In genomic region chr14:22131749-22132476, GRCh38 we compare ENCODE assay signal across 9 cellular contexts.
A peak's percentile ranks its signal among the peaks of the same experiment; 100 is the strongest.
DNase-seq lines count a peak whose midpoint lies in the region; ATAC-seq, FAIRE-seq and TF ChIP-seq lines count a peak whose summit lies in the region.
"Had no signal": no experiment of that assay in that cellular context is flagged by ENCODE, and none has a peak within 500 bp of the region (broad histone marks: within the 10 kb centered on the region; RNA-seq: fewer than 3 reads in every experiment).

No MANE protein-coding gene starts in this region.

- no peak overlapping the region for H4K8ac ChIP-seq in H9 (replicated peaks; ENCODE audit: insufficient read length, low read depth, low read length)

- TF ChIP-seq CTCF in Calu3 (IDR thresholded peaks at IDR 0.05; ENCODE audit: unreplicated experiment) (peak; percentile 37), H9 (conservative IDR thresholded peaks at IDR 0.05) (peak; percentile 82), keratinocyte (optimal IDR thresholded peaks at IDR 0.05 in 1 of 3, IDR thresholded peaks at IDR 0.05 in 1 of 3, conservative IDR thresholded peaks at IDR 0.05 in 1 of 3; ENCODE audit: extremely low read depth in 1 of 3, insufficient read depth in 2 of 3, low read length in 3 of 3) (peak; percentile 50 to 73 (median 61))

- H3K9ac ChIP-seq in H9 (ENCODE audit: extremely low read depth, insufficient read length, low read length) (no peak overlapping the region), keratinocyte (ENCODE audit: control insufficient read depth, extremely low read depth, insufficient read depth, low read length) (no peak overlapping the region)

- no peaks in the 10 kb centered on the region for H3K36me3 ChIP-seq in keratinocyte (ENCODE audit: control insufficient read depth in 2 of 2, extremely low read depth in 1 of 2, insufficient read depth in 2 of 2, low read length in 2 of 2)

- no peak overlapping the region for H3T11ph ChIP-seq in H9 (ENCODE audit: low read length)

- H2BK15ac ChIP-seq in H9 (ENCODE audit: low read depth, low read length) = no peak overlapping the region

- no peak overlapping the region for H2BK5ac ChIP-seq in H9 (ENCODE audit: insufficient read length, low read length)

- H3K4ac ChIP-seq in H9 (ENCODE audit: low read depth, low read length) = no peak overlapping the region

- no peaks in the 10 kb centered on the region for H3K9me1 ChIP-seq in keratinocyte (ENCODE audit: control insufficient read depth, extremely low read depth, insufficient read depth, low read length)

- peaks cover 4% of the 10 kb centered on the region for H3K9me3 Mint-ChIP-seq in Calu3 (ENCODE audit: low read depth, unreplicated experiment)
- peaks cover 15 to 23% of the 10 kb centered on the region in 2 experiments for H3K9me3 Mint-ChIP-seq in H9
- H3K9me3 Mint-ChIP-seq in activated CD4-positive, alpha-beta memory T cell treated with anti-CD3 and anti-CD28 coated beads for 36 hours = no peaks in the 10 kb centered on the region

- no peak overlapping the region for H2AK5ac ChIP-seq in H9 (ENCODE audit: insufficient read length, low read length)

- no peak for ATAC-seq in HG02678 (IDR thresholded peaks at IDR 0.05; ENCODE audit: unreplicated experiment)
- no peak for ATAC-seq in HG02588 (IDR thresholded peaks at IDR 0.05; ENCODE audit: unreplicated experiment)

- H3K18ac ChIP-seq in H9 (ENCODE audit: insufficient read length, low read depth, low read length) = no peak overlapping the region

- intact Hi-C loops in Calu3 (cut with micrococcal nuclease; ENCODE audit: unreplicated experiment) = no loop called here
- intact Hi-C loops in activated CD4-positive, alpha-beta memory T cell treated with anti-CD3 and anti-CD28 coated beads for 36 hours (cut with micrococcal nuclease) = no loop called here

- H3K9me3 ChIP-seq in H9 (ENCODE audit: control insufficient read depth, low read depth, low read length) (no peaks in the 10 kb centered on the region), keratinocyte (ENCODE audit: control insufficient read depth, low read depth, low read length) (no peaks in the 10 kb centered on the region)

- H2BK20ac ChIP-seq in H9 (ENCODE audit: low read depth, low read length, poor library complexity, severe bottlenecking) = no peak overlapping the region

- no peak overlapping the region for H3K4me2 ChIP-seq in H9 (ENCODE audit: insufficient read depth, insufficient read length, low read length)
- H3K4me2 ChIP-seq in keratinocyte (ENCODE audit: control insufficient read depth, extremely low read depth, insufficient read depth, low read depth, low read length) = no peak overlapping the region

- H4K91ac ChIP-seq in H9 (ENCODE audit: insufficient read length, low read depth, low read length) = no peak overlapping the region

- H4K20me1 ChIP-seq in H9 (ENCODE audit: control insufficient read depth, insufficient read depth, insufficient read length) (no peaks in the 10 kb centered on the region), keratinocyte (ENCODE audit: control insufficient read depth, extremely low read depth, insufficient read depth, low read length) (no peaks in the 10 kb centered on the region)

- H3K4me1 ChIP-seq in H9 (ENCODE audit: insufficient read depth, low read length) (no peaks in the 10 kb centered on the region), keratinocyte (ENCODE audit: control insufficient read depth, extremely low read depth, insufficient read depth, low read length) (no peaks in the 10 kb centered on the region)

- no peak overlapping the region for H3K56ac ChIP-seq in H9 (ENCODE audit: insufficient read length, low read depth, low read length)

- H2BK120ac ChIP-seq in H9 (ENCODE audit: low read depth, low read length, poor library complexity, severe bottlenecking) = no peak overlapping the region

- CTCF ChIA-PET in Calu3 (lab: Charles Lee) = no interaction called here
- CTCF ChIA-PET in activated CD4-positive, alpha-beta memory T cell treated with anti-CD3 and anti-CD28 coated beads for 36 hours (lab: Charles Lee) = interaction anchor here (0.7 to 2.0 kb wide), 7 partner anchors 9 to 1055 kb away, joined by 3 to 10 read pairs (median 5); no protein-coding TSS in a partner anchor

- no TSS peak for BruUV-seq in Calu3 (replicated peaks; lab: Mats Ljungman, UMichigan)

- H3K23ac ChIP-seq in H9 (ENCODE audit: insufficient read length, low read depth, low read length) = no peak overlapping the region

- no CpG with 5 or more reads among the region's 4 CpGs for WGBS in H9 (ENCODE audit: extremely low coverage, insufficient read length, low lambda C conversion rate)

- H2BK12ac ChIP-seq in H9 (ENCODE audit: insufficient read length, low read depth, low read length) = no peak overlapping the region

- H3K27me3 ChIP-seq in H9 (ENCODE audit: insufficient read depth, low read length) (no peaks in the 10 kb centered on the region), keratinocyte (ENCODE audit: control insufficient read depth, extremely low read depth, insufficient read depth, low read length) (no peaks in the 10 kb centered on the region)

- no peaks in the 10 kb centered on the region for H3K36me3 Mint-ChIP-seq in Calu3 (ENCODE audit: insufficient read depth, unreplicated experiment)
- H3K36me3 Mint-ChIP-seq in H9 (ENCODE audit: insufficient read depth in 1 of 3, low read depth in 3 of 3) = peaks cover 0 to 16% (median 4%) of the 10 kb centered on the region in 3 experiments; a peak in 3 of 7 replicates
- H3K36me3 Mint-ChIP-seq in activated CD4-positive, alpha-beta memory T cell treated with anti-CD3 and anti-CD28 coated beads for 36 hours = no peaks in the 10 kb centered on the region

- H3K27ac ChIP-seq in H9 (ENCODE audit: insufficient read length, low read depth, low read length) (no peak overlapping the region), keratinocyte (ENCODE audit: control insufficient read depth, insufficient read depth, low read length) (no peak overlapping the region)

- no peaks in the 10 kb centered on the region for H3K23me2 ChIP-seq in H9 (ENCODE audit: insufficient read length, low read depth, low read length, poor library complexity, severe bottlenecking)

- H3K79me1 ChIP-seq in H9 (ENCODE audit: insufficient read depth, low read depth, low read length, poor library complexity, severe bottlenecking) = no peaks in the 10 kb centered on the region

- no peaks in the 10 kb centered on the region for H3K79me2 ChIP-seq in H9 (ENCODE audit: insufficient read depth, low read length)
- H3K79me2 ChIP-seq in keratinocyte (ENCODE audit: control insufficient read depth, insufficient read depth, low read length) = no peaks in the 10 kb centered on the region

- no peak overlapping the region for H3K4me3 Mint-ChIP-seq in Calu3 (ENCODE audit: low read depth, unreplicated experiment)
- no peak overlapping the region for H3K4me3 Mint-ChIP-seq in H9
- no peak overlapping the region for H3K4me3 Mint-ChIP-seq in activated CD4-positive, alpha-beta memory T cell treated with anti-CD3 and anti-CD28 coated beads for 36 hours

- H3K27me3 Mint-ChIP-seq in Calu3 (ENCODE audit: unreplicated experiment) (peaks cover 46% of the 10 kb centered on the region), H9 (ENCODE audit: low read depth) (peaks cover 5% of the 10 kb centered on the region; the same call in 1 of the 2 replicates)
- no peaks in the 10 kb centered on the region for H3K27me3 Mint-ChIP-seq in activated CD4-positive, alpha-beta memory T cell treated with anti-CD3 and anti-CD28 coated beads for 36 hours

- H2AFZ ChIP-seq in H9 (ENCODE audit: low read length) (no peak overlapping the region), keratinocyte (ENCODE audit: control insufficient read depth, low read length) (no peak overlapping the region)

- H3K4me3 ChIP-seq in keratinocyte (ENCODE audit: control insufficient read depth in 2 of 3, extremely low read depth in 1 of 3, insufficient read depth in 2 of 3, low read depth in 1 of 3, low read length in 3 of 3) = no peak overlapping the region

- H4K5ac ChIP-seq in H9 (ENCODE audit: insufficient read length, low read depth, low read length) = no peak overlapping the region

- FAIRE-seq in keratinocyte (lab: Jason Lieb, UNC) (no peak), frontal cortex (lab: Jason Lieb, UNC) (no peak)

- no peak overlapping the region for H3K27ac Mint-ChIP-seq in Calu3 (ENCODE audit: unreplicated experiment)
- no peak overlapping the region for H3K27ac Mint-ChIP-seq in H9
- no peak overlapping the region for H3K27ac Mint-ChIP-seq in activated CD4-positive, alpha-beta memory T cell treated with anti-CD3 and anti-CD28 coated beads for 36 hours

- dilution Hi-C loops in keratinocyte (cut with MboI; ENCODE audit: extremely low pct_ligation_motif_present, low sequenced_read_pairs) = no loop called here

- H3K4me1 Mint-ChIP-seq in Calu3 (ENCODE audit: low read depth, unreplicated experiment) = no peaks in the 10 kb centered on the region
- no peaks in the 10 kb centered on the region for H3K4me1 Mint-ChIP-seq in H9
- H3K4me1 Mint-ChIP-seq in activated CD4-positive, alpha-beta memory T cell treated with anti-CD3 and anti-CD28 coated beads for 36 hours (ENCODE audit: low read depth) = no peaks in the 10 kb centered on the region

- H3K14ac ChIP-seq in H9 (ENCODE audit: insufficient read depth, low read length) = no peak overlapping the region

- peak; percentile 30 for DNase-seq in Calu3
- peak; percentile 37 for DNase-seq in H9
- peak; percentile 44 for DNase-seq in activated CD4-positive, alpha-beta memory T cell treated with anti-CD3 and anti-CD28 coated beads for 36 hours
- DNase-seq in keratinocyte (ENCODE audit: low read depth, low spot score) = no peak
- DNase-seq in frontal cortex (ENCODE audit: low spot score in 2 of 2) = no peak
- DNase-seq in hippocampal formation (lab: John Stamatoyannopoulos, UW) = no peak
- DNase-seq: NCI-H524 had no signal

- POLR2A ChIA-PET in activated CD4-positive, alpha-beta memory T cell treated with anti-CD3 and anti-CD28 coated beads for 36 hours (lab: Charles Lee) = interaction anchor here (0.8 kb wide), 1 partner anchor 423 kb away, joined by 3 read pairs; no protein-coding TSS in a partner anchor

Comparison
In these comparisons a context has a peak if more than half of its experiments do, and no peak if none do; other contexts are left out.
1. DNase-seq: peak in Calu3 (single experiment), H9 (single experiment) and activated CD4-positive, alpha-beta memory T cell treated with anti-CD3 and anti-CD28 coated beads for 36 hours (single experiment); none in keratinocyte (single experiment), frontal cortex (0 of 2) and hippocampal formation (0 of 2).
2. Peak in every context shown above with its lines, with median percentiles within 50 percentile points of each other: CTCF ChIP-seq.